In the genomic region with DNA sequence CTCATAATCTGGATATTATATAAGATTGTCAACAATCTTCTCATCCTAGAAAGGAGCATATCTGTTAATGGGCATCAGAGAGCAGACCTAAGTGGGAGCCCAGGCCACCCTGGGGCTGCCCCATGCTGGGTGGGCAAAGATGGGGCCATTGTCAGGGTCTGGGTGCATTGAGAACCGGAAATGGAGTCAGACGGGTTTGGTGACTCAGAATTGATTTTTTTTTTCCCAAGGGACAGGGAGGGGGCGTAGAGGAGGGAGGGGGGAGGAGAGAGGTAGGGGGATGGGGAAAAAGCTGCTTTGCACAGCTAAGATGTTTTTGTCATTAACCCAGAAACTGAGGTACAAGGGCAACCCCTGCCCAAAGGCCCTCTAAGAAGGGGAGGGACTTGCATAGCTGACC, we compare ENCODE assay signal across 1 cellular context.
TF ChIP-seq lines count a peak whose summit lies in the region.

No MANE protein-coding gene starts in this region.

TF ChIP-seq in HepG2, 621 proteins besides CTCF, POLR2A, EP300 and RAD21:
- TF ChIP-seq NR1H2 (CRISPR knock-in tag; IDR thresholded peaks at IDR 0.05; ENCODE audit: borderline replicate concordance, low read depth) (no peak), ZFP36 (IDR thresholded peaks at IDR 0.05; ENCODE audit: borderline replicate concordance, low read depth, low read length, partially characterized antibody) (no peak), ZZZ3 (CRISPR knock-in tag; IDR thresholded peaks at IDR 0.05; ENCODE audit: borderline replicate concordance) (no peak), FLYWCH1 (CRISPR knock-in tag; IDR thresholded peaks at IDR 0.05) (no peak), ZNF12 (CRISPR knock-in tag; IDR thresholded peaks at IDR 0.05) (no peak), HNRNPUL1 (IDR thresholded peaks at IDR 0.05; ENCODE audit: low read depth, low read length) (no peak), HHEX (CRISPR knock-in tag; IDR thresholded peaks at IDR 0.05) (no peak), POGZ (CRISPR knock-in tag; IDR thresholded peaks at IDR 0.05) (no peak), SKIL (CRISPR knock-in tag; IDR thresholded peaks at IDR 0.05; ENCODE audit: borderline replicate concordance) (no peak)
- TF ChIP-seq, protein P1, sequence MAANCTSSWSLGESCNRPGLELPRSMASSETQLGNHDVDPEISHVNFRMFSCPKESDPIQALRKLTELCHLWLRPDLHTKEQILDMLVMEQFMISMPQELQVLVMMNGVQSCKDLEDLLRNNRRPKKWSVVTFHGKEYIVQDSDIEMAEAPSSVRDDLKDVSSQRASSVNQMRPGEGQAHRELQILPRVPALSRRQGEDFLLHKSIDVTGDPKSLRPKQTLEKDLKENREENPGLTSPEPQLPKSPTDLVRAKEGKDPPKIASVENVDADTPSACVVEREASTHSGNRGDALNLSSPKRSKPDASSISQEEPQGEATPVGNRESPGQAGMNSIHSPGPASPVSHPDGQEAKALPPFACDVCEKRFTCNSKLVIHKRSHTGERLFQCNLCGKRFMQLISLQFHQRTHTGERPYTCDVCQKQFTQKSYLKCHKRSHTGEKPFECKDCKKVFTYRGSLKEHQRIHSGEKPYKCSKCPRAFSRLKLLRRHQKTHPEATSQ (CRISPR knock-in tag; IDR thresholded peaks at IDR 0.05; ENCODE audit: borderline replicate concordance) = no peak
- TF ChIP-seq, protein P2, sequence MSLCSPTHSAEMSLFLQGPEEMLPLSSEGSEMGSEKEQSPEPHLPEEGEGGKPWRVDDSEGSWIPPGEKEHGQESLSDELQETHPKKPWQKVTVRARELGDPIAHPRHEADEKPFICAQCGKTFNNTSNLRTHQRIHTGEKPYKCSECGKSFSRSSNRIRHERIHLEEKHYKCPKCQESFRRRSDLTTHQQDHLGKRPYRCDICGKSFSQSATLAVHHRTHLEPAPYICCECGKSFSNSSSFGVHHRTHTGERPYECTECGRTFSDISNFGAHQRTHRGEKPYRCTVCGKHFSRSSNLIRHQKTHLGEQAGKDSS (CRISPR knock-in tag; IDR thresholded peaks at IDR 0.05; ENCODE audit: borderline replicate concordance, low read depth) = no peak
